11 cellular contexts compared by ENCODE assay signal in genomic region chr3:151203053-151203420, GRCh38. TPM values are rescaled to one million over a fixed set of nuclear protein-coding genes. Genes with fewer than 3 reads are reported as not detected.
DNase-seq lines count a peak whose midpoint lies in the region; ATAC-seq, FAIRE-seq and TF ChIP-seq lines count a peak whose summit lies in the region.
"Had no signal": no experiment of that assay in that cellular context is flagged by ENCODE, and none has a peak within 500 bp of the region (broad histone marks: within the 10 kb centered on the region; RNA-seq: fewer than 3 reads in every experiment).

GPR171 (minus strand) TSS chr3:151203216; CDS start chr3:151199386, 3,830 bp downstream.

- BruUV-seq in HepG2 (replicated peaks; lab: Mats Ljungman, UMichigan) = no TSS peak

- DNase-seq in HepG2 (ENCODE audit: low spot score) = no peak
- DNase-seq in right lobe of liver = no peak
- DNase-seq in T follicular helper cell (ENCODE audit: low read depth) = peak; percentile 49
- DNase-seq in effector CD4-positive, alpha-beta T cell = peak; percentile 47
- no peak for DNase-seq in upper lobe of left lung
- DNase-seq in NCI-H187 (lab: John Stamatoyannopoulos, UW) = no peak
- DNase-seq in caudate nucleus (lab: John Stamatoyannopoulos, UW) = no peak
- DNase-seq in middle frontal gyrus (ENCODE audit: extremely low spot score, low spot score) = no peak

- no peaks in the 10 kb centered on the region for H4K20me1 ChIP-seq in HepG2 (ENCODE audit: insufficient read depth, low read length)

- no peak for FAIRE-seq in HepG2 (lab: Jason Lieb, UNC)

- H3K36me3 ChIP-seq in HepG2 (replicated peaks in 1 of 2; ENCODE audit: control insufficient read depth in 1 of 2, insufficient read depth in 2 of 2, low read length in 2 of 2) (no peaks in the 10 kb centered on the region), right lobe of liver (no peaks in the 10 kb centered on the region), upper lobe of left lung (no peaks in the 10 kb centered on the region)

- no peaks in the 10 kb centered on the region for H3K79me2 ChIP-seq in HepG2 (ENCODE audit: insufficient read depth, low read length)

- in situ Hi-C loops in HepG2 (cut with HindIII; ENCODE audit: extremely low pct_ligation_motif_present, low pct_unique_long_range_greater_than_20kb) = loop anchor here (25.0 kb wide), 1 partner anchor 584 kb away; no protein-coding TSS in a partner anchor

- WGBS in HepG2 (ENCODE audit: low lambda C conversion rate) = 95% methylated on average over 3 of the region's 3 CpGs
- WGBS in right lobe of liver (ENCODE audit: insufficient coverage, low coverage, low lambda C conversion rate, missing lambda C conversion rate) = 65% methylated on average over 3 of the region's 3 CpGs
- WGBS in upper lobe of left lung, 2 donors = 75 to 80% methylated on average over 3 of the region's 3 CpGs

- H3K4me3 ChIP-seq in HepG2 (replicated peaks in 1 of 3; ENCODE audit: insufficient read depth in 1 of 3, low read depth in 2 of 3, low read length in 3 of 3) = no peak within 1 kb of the TSS
- H3K4me3 ChIP-seq in right lobe of liver = no peak within 1 kb of the TSS
- H3K4me3 ChIP-seq in upper lobe of left lung = peak within 1 kb of the TSS in 3 of 4 donors; percentile 1 to 19 (median 13)
- H3K4me3 ChIP-seq: lung had no signal

- CTCF ChIA-PET in HepG2 (lab: Yijun Ruan, JAX; ENCODE audit: low intra/inter-chr PET ratio, low total read pairs) = no interaction called here

- H3K27ac ChIP-seq in HepG2 (ENCODE audit: extremely low read length, insufficient read depth, low read length) (no peak within 1 kb of the TSS), right lobe of liver (no peak within 1 kb of the TSS), upper lobe of left lung (peak within 1 kb of the TSS in 3 of 4 donors; percentile 8 to 67 (median 37)), caudate nucleus (ENCODE audit: low read depth, low read length) (no peak within 1 kb of the TSS)

- peak within 1 kb of the TSS; percentile 18 for H2AFZ ChIP-seq in HepG2 (ENCODE audit: low read length)

- no peaks in the 10 kb centered on the region for H3K9me3 ChIP-seq in HepG2 (ENCODE audit: low read length)
- no peaks in the 10 kb centered on the region for H3K9me3 ChIP-seq in right lobe of liver
- no peaks in the 10 kb centered on the region for H3K9me3 ChIP-seq in upper lobe of left lung

- TF ChIP-seq POLR2A in HepG2 (IDR thresholded peaks at IDR 0.05; ENCODE audit: insufficient read depth in 1 of 2, low read depth in 2 of 2, low read length in 2 of 2) (no peak), right lobe of liver (IDR thresholded peaks at IDR 0.05) (no peak), upper lobe of left lung (IDR thresholded peaks at IDR 0.05) (peak in 2 of 4 donors; percentile 43 to 57)

- H3K27me3 ChIP-seq in HepG2 (ENCODE audit: control insufficient read depth in 1 of 2, insufficient read depth in 2 of 2, low read length in 2 of 2) (no peaks in the 10 kb centered on the region), right lobe of liver (no peaks in the 10 kb centered on the region), upper lobe of left lung (no peaks in the 10 kb centered on the region)

- POLR2A ChIA-PET in HepG2 (lab: Yijun Ruan, JAX) = no interaction called here

- H3K4me1 ChIP-seq in HepG2 (ENCODE audit: insufficient read depth, low read length) (peaks cover 49% of the 10 kb centered on the region), right lobe of liver (peaks cover 0 to 19% (median 7%) of the 10 kb centered on the region in 4 donors), upper lobe of left lung (peaks cover 0 to 7% (median 4%) of the 10 kb centered on the region in 4 donors)

- TF ChIP-seq EP300 in HepG2 (IDR thresholded peaks at IDR 0.05; ENCODE audit: low read depth in 2 of 2, low read length in 2 of 2) (no peak), HepG2 (CRISPR knock-in tag; IDR thresholded peaks at IDR 0.05; ENCODE audit: borderline replicate concordance) (no peak), upper lobe of left lung (IDR thresholded peaks at IDR 0.05) (no peak)

- no peak for TF ChIP-seq RAD21 in HepG2 (CRISPR knock-in tag; IDR thresholded peaks at IDR 0.05)

- intact Hi-C loops in HepG2 (cut with micrococcal nuclease; ENCODE audit: unreplicated experiment) = no loop called here
- intact Hi-C loops in right lobe of liver (cut with DNase I) = no loop called here

- TF ChIP-seq CTCF in HepG2 (CRISPR knock-in tag; IDR thresholded peaks at IDR 0.05) = no peak
- no peak for TF ChIP-seq CTCF in right lobe of liver (IDR thresholded peaks at IDR 0.05)
- TF ChIP-seq CTCF in upper lobe of left lung (IDR thresholded peaks at IDR 0.05) = no peak

- ATAC-seq in HepG2 (no peak), right lobe of liver (no peak), upper lobe of left lung (ENCODE audit: low FRiP score in 2 of 2) (no peak)

- no peak within 1 kb of the TSS for H3K9ac ChIP-seq in HepG2 (ENCODE audit: insufficient read depth, low read depth, low read length)

- no peak within 1 kb of the TSS for H3K4me2 ChIP-seq in HepG2 (ENCODE audit: low read depth, low read length)

TF ChIP-seq in HepG2, 621 proteins besides CTCF, POLR2A, EP300 and RAD21:
- TF ChIP-seq TOE1 (CRISPR knock-in tag; IDR thresholded peaks at IDR 0.05) (no peak), TMF1 (CRISPR knock-in tag; IDR thresholded peaks at IDR 0.05; ENCODE audit: low read depth) (no peak), SSRP1 (CRISPR knock-in tag; IDR thresholded peaks at IDR 0.05) (no peak), IRX3 (CRISPR knock-in tag; IDR thresholded peaks at IDR 0.05; ENCODE audit: borderline replicate concordance, low read depth) (no peak), ADNP (CRISPR knock-in tag; IDR thresholded peaks at IDR 0.05) (no peak)

RNA-seq across cellular contexts. Expression of gene GPR171, which starts in this region (rescaled TPM):
- total RNA-seq in HepG2 (2016; rRNA removed; fragmentation: Illumina TruSeq; extraction: Trizol) (not detected in 2 replicates), right lobe of liver (under 1 TPM in 4 of 6 experiments, not detected in 2; 0.22 to 0.99 (median 0.27) TPM), upper lobe of left lung (1 to 10 TPM; 1.0 to 6.6 (median 2.8) TPM)
- not detected in 2 replicates for total RNA-seq in HepG2 (2016; cell fraction: cytosol; rRNA removed; fragmentation: Illumina TruSeq; extraction: Trizol; ENCODE audit: low read depth)
- not detected in 2 replicates for total RNA-seq in HepG2 (2016; cell fraction: insoluble cytoplasmic fraction; rRNA removed; fragmentation: Illumina TruSeq; extraction: Trizol)
- not detected in 2 replicates for total RNA-seq in HepG2 (2016; cell fraction: membrane; rRNA removed; fragmentation: Illumina TruSeq; extraction: Trizol)
- total RNA-seq in HepG2 (2016; cell fraction: nucleus; rRNA removed; fragmentation: Illumina TruSeq; extraction: Trizol) = not detected in 2 replicates
- not detected in 2 replicates for polyA plus RNA-seq in HepG2 (2011; rRNA removed)
- not detected in 2 replicates for polyA plus RNA-seq in HepG2 (2011; cell fraction: cytosol; rRNA removed)
- polyA plus RNA-seq in HepG2 (2011; cell fraction: nucleus; rRNA removed) = not detected in 2 replicates
- polyA plus RNA-seq in HepG2 (2012) = not detected in 2 replicates
- not detected in 2 replicates for polyA plus RNA-seq in HepG2 (2016; cell fraction: cytosol; fragmentation: Illumina TruSeq; extraction: Trizol; ENCODE audit: low read depth)
- not detected in 2 replicates for polyA plus RNA-seq in HepG2 (2016; cell fraction: insoluble cytoplasmic fraction; fragmentation: Illumina TruSeq; extraction: Trizol; ENCODE audit: low read depth)
- polyA plus RNA-seq in HepG2 (2016; cell fraction: membrane; fragmentation: Illumina TruSeq; extraction: Trizol; ENCODE audit: low read depth) = not detected in 2 replicates
- not detected in 2 replicates for polyA plus RNA-seq in HepG2 (2016; cell fraction: nucleus; fragmentation: Illumina TruSeq; extraction: Trizol; ENCODE audit: insufficient read depth, low read depth)
- polyA minus RNA-seq in HepG2 (2011; rRNA and poly(A)+ RNA removed; ENCODE audit: low replicate concordance) = not detected in 2 replicates
- polyA minus RNA-seq in HepG2 (2011; cell fraction: cytosol; rRNA and poly(A)+ RNA removed) = not detected in 2 replicates
- polyA minus RNA-seq in HepG2 (2011; cell fraction: nucleus; rRNA and poly(A)+ RNA removed) = not detected in 2 replicates
- total RNA-seq: SK-MEL-5 had no signal
- polyA plus RNA-seq: AG04450 had no signal

Comparison
In these comparisons a context has a peak if more than half of its experiments do, and no peak if none do; other contexts are left out.
1. DNase-seq: peak in T follicular helper cell (single experiment) and effector CD4-positive, alpha-beta T cell (single experiment); none in HepG2 (single experiment), right lobe of liver (0 of 3), upper lobe of left lung (0 of 2), NCI-H187 (0 of 2), caudate nucleus (0 of 61) and middle frontal gyrus (single experiment).
2. H3K27ac ChIP-seq: peak in upper lobe of left lung (3 of 4); none in HepG2 (single experiment), right lobe of liver (0 of 3) and caudate nucleus (single experiment).
3. H3K4me3 ChIP-seq: peak in upper lobe of left lung (3 of 4); none in HepG2 (0 of 3) and right lobe of liver (0 of 3).